In genomic region chr4:125658773-125659172, GRCh38 we compare ENCODE assay signal across 10 cellular contexts.
"Had no signal": no experiment of that assay in that cellular context is flagged by ENCODE, and none has a peak within 500 bp of the region (broad histone marks: within the 10 kb centered on the region; RNA-seq: fewer than 3 reads in every experiment).

No MANE protein-coding gene starts in this region.

- H2AFZ ChIP-seq: GM23248, GM23338 had no signal

- H3K36me3 ChIP-seq: HAP-1 had no signal

- FAIRE-seq: H1, H54 had no signal

- H3K9ac ChIP-seq: GM23248 had no signal

- H3K27ac ChIP-seq: GM23248 had no signal

- H3K9me3 ChIP-seq: HAP-1 had no signal

- DNase-seq: GM23248, GOT3, H7, H9, HCEC 1CT, HFFc6 had no signal

- H3K4me1 ChIP-seq: HAP-1 had no signal

- H3K4me3 ChIP-seq: GM23248, GM23338, HAP-1 had no signal

- H3K4me2 ChIP-seq: GM23338 had no signal
